2 cellular contexts compared by ENCODE assay signal in genomic region chr19:45057444-45057843, GRCh38.
TF ChIP-seq lines count a peak whose summit lies in the region.

No MANE protein-coding gene starts in this region.

TF ChIP-seq in HEK293, 187 proteins besides CTCF, POLR2A, EP300 and RAD21:
- no peak for TF ChIP-seq PATZ1 (tag by site-specific recombination; IDR thresholded peaks at IDR 0.05)
- TF ChIP-seq KLF17 (tag by site-specific recombination; IDR thresholded peaks at IDR 0.05): no peak
- no peak for TF ChIP-seq ZFP3 (tag by site-specific recombination; IDR thresholded peaks at IDR 0.05; ENCODE audit: low read depth)
- TF ChIP-seq KLF1 (tag by site-specific recombination; IDR thresholded peaks at IDR 0.05): no peak
- TF ChIP-seq ZNF112 (tag by site-specific recombination; IDR thresholded peaks at IDR 0.05): no peak

TF ChIP-seq in K562, 482 proteins besides CTCF, POLR2A, EP300 and RAD21:
- TF ChIP-seq CREB5 (CRISPR knock-in tag; IDR thresholded peaks at IDR 0.05) (no peak), GTF2F1 (IDR thresholded peaks at IDR 0.05; ENCODE audit: low read depth, low read length) (no peak), POLR2G (IDR thresholded peaks at IDR 0.05; ENCODE audit: low read depth, low read length) (0 out of 2 replicates have a peak, but pooled peaks have one; percentile 32), NONO (IDR thresholded peaks at IDR 0.05; ENCODE audit: low read depth in 2 of 2, low read length in 1 of 2) (no peak)
